In genomic region chr3:177835008-177835407, GRCh38 we compare ENCODE assay signal across 12 cellular contexts.
DNase-seq lines count a peak whose midpoint lies in the region; ATAC-seq, FAIRE-seq and TF ChIP-seq lines count a peak whose summit lies in the region.
"Had no signal": no experiment of that assay in that cellular context is flagged by ENCODE, and none has a peak within 500 bp of the region (broad histone marks: within the 10 kb centered on the region; RNA-seq: fewer than 3 reads in every experiment).

No MANE protein-coding gene starts in this region.

- intact Hi-C loops in esophagus muscularis mucosa (cut with DNase I), result loop anchor here (10.0 kb wide), 1 partner anchor 470 kb away; no protein-coding TSS in a partner anchor

- no peaks in the 10 kb centered on the region for H3K4me1 Mint-ChIP-seq in activated naive CD4-positive, alpha-beta T cell treated with anti-CD3 and anti-CD28 coated beads, Interleukin-2, amount 10 ng/mL, durations not matched to agents 7 days and 5 days

- H3K4me1 ChIP-seq in esophagus muscularis mucosa, result peaks cover 27 to 80% (median 74%) of the 10 kb centered on the region in 4 donors

- no peak for TF ChIP-seq POLR2A in esophagus muscularis mucosa (IDR thresholded peaks at IDR 0.05; ENCODE audit: low read depth)

- peaks cover 0 to 5% of the 10 kb centered on the region in 2 donors for H3K36me3 Mint-ChIP-seq in activated naive CD4-positive, alpha-beta T cell treated with anti-CD3 and anti-CD28 coated beads, Interleukin-2, amount 50 U/mL, for 72 hours
- no peaks in the 10 kb centered on the region for H3K36me3 Mint-ChIP-seq in activated naive CD4-positive, alpha-beta T cell treated with anti-CD3 and anti-CD28 coated beads, Interleukin-2, amount 10 ng/mL, durations not matched to agents 7 days and 5 days

- H3K36me3 ChIP-seq in esophagus muscularis mucosa, result no peaks in the 10 kb centered on the region
- H3K36me3 ChIP-seq: lower lobe of right lung had no signal

- H3K4me3 Mint-ChIP-seq in activated naive CD4-positive, alpha-beta T cell treated with anti-CD3 and anti-CD28 coated beads, Interleukin-2, amount 10 ng/mL, durations not matched to agents 7 days and 5 days, result no peak overlapping the region
- H3K4me3 Mint-ChIP-seq: activated naive CD4-positive, alpha-beta T cell treated with anti-CD3 and anti-CD28 coated beads for 36 hours had no signal

- no peaks in the 10 kb centered on the region for H3K27me3 ChIP-seq in esophagus muscularis mucosa

- TF ChIP-seq CTCF in esophagus muscularis mucosa (IDR thresholded peaks at IDR 0.05), result no peak

- no peak for TF ChIP-seq EP300 in esophagus muscularis mucosa (IDR thresholded peaks at IDR 0.05)

- peak; percentile 97 for FAIRE-seq in RCC 7860 (lab: Jason Lieb, UNC)
- FAIRE-seq in urothelium cell line (lab: Jason Lieb, UNC), result peak; percentile 30

- H3K27ac ChIP-seq in esophagus muscularis mucosa (replicated peaks in 1 of 4), result peak overlapping the region; percentile 60 to 71 (median 67)
- H3K27ac ChIP-seq: C4-2B, lower lobe of right lung had no signal

- H3K27ac Mint-ChIP-seq in activated naive CD4-positive, alpha-beta T cell treated with anti-CD3 and anti-CD28 coated beads, Interleukin-2, amount 50 U/mL, for 72 hours, result peak overlapping the region in 1 of 2 donors; percentile 65
- H3K27ac Mint-ChIP-seq in activated naive CD4-positive, alpha-beta T cell treated with anti-CD3 and anti-CD28 coated beads, Interleukin-2, amount 10 ng/mL, durations not matched to agents 7 days and 5 days, result no peak overlapping the region
- H3K27ac Mint-ChIP-seq: activated naive CD4-positive, alpha-beta T cell treated with anti-CD3 and anti-CD28 coated beads for 36 hours had no signal

- ATAC-seq in activated naive CD4-positive, alpha-beta T cell treated with anti-CD3 and anti-CD28 coated beads, Interleukin-2, amount 50 U/mL, for 72 hours, result peak; percentile 55 to 59
- ATAC-seq in GM19463 (IDR thresholded peaks at IDR 0.05; ENCODE audit: unreplicated experiment) (no peak), GM18868 (IDR thresholded peaks at IDR 0.05; ENCODE audit: unreplicated experiment) (no peak)

- H3K27me3 Mint-ChIP-seq in activated naive CD4-positive, alpha-beta T cell treated with anti-CD3 and anti-CD28 coated beads, Interleukin-2, amount 10 ng/mL, durations not matched to agents 7 days and 5 days, result no peaks in the 10 kb centered on the region

- WGBS in esophagus muscularis mucosa, result 92% methylated on average over 2 of the region's 2 CpGs

- no peaks in the 10 kb centered on the region for H3K9me3 ChIP-seq in esophagus muscularis mucosa
- H3K9me3 ChIP-seq: lower lobe of right lung had no signal

- H3K4me3 ChIP-seq in esophagus muscularis mucosa, result no peak overlapping the region
- H3K4me3 ChIP-seq: lower lobe of right lung had no signal

- CTCF ChIA-PET in activated naive CD4-positive, alpha-beta T cell treated with anti-CD3 and anti-CD28 coated beads, Interleukin-2, amount 10 ng/mL, durations not matched to agents 7 days and 5 days (lab: Charles Lee), result no interaction called here

- peaks cover 0 to 14% of the 10 kb centered on the region in 2 donors for H3K9me3 Mint-ChIP-seq in activated naive CD4-positive, alpha-beta T cell treated with anti-CD3 and anti-CD28 coated beads, Interleukin-2, amount 50 U/mL, for 72 hours
- no peaks in the 10 kb centered on the region for H3K9me3 Mint-ChIP-seq in activated naive CD4-positive, alpha-beta T cell treated with anti-CD3 and anti-CD28 coated beads, Interleukin-2, amount 10 ng/mL, durations not matched to agents 7 days and 5 days
- H3K9me3 Mint-ChIP-seq: activated naive CD4-positive, alpha-beta T cell treated with anti-CD3 and anti-CD28 coated beads for 36 hours had no signal

- DNase-seq in activated naive CD4-positive, alpha-beta T cell treated with anti-CD3 and anti-CD28 coated beads, Interleukin-2, amount 50 U/mL, for 72 hours (ENCODE audit: low spot score in 2 of 2), result no peak
- DNase-seq in activated naive CD4-positive, alpha-beta T cell treated with anti-CD3 and anti-CD28 coated beads, Interleukin-2, amount 10 ng/mL, durations not matched to agents 7 days and 5 days, result no peak
- DNase-seq in RCC 7860 (ENCODE audit: low spot score) (peak; percentile 91), esophagus muscularis mucosa (ENCODE audit: extremely low spot score) (no peak), urothelium cell line (ENCODE audit: low spot score) (peak; percentile 69)
- no peak for DNase-seq in stimulated activated naive CD4-positive, alpha-beta T cell (lab: John Stamatoyannopoulos, UW)
- DNase-seq: activated naive CD4-positive, alpha-beta T cell treated with anti-CD3 and anti-CD28 coated beads for 36 hours; lower lobe of right lung; NCI-H524 treated with DMSO at 0.1 percent for 48 hours had no signal

Comparison
In these comparisons a context has a peak if more than half of its experiments do, and no peak if none do; other contexts are left out.
1. ATAC-seq: peak in activated naive CD4-positive, alpha-beta T cell treated with anti-CD3 and anti-CD28 coated beads, Interleukin-2, amount 50 U/mL, for 72 hours (2 of 2); none in GM19463 (single experiment) and GM18868 (single experiment).
2. DNase-seq: peak in RCC 7860 (single experiment) and urothelium cell line (single experiment); none in activated naive CD4-positive, alpha-beta T cell treated with anti-CD3 and anti-CD28 coated beads, Interleukin-2, amount 50 U/mL, for 72 hours (0 of 2), activated naive CD4-positive, alpha-beta T cell treated with anti-CD3 and anti-CD28 coated beads, Interleukin-2, amount 10 ng/mL, durations not matched to agents 7 days and 5 days (single experiment), esophagus muscularis mucosa (single experiment) and stimulated activated naive CD4-positive, alpha-beta T cell (0 of 6).